ENCODE assay signal across 18 cellular contexts in genomic region chr3:61594978-61595687, GRCh38. TPM values are rescaled to one million over a fixed set of nuclear protein-coding genes. Genes with fewer than 3 reads are reported as not detected.
DNase-seq lines count a peak whose midpoint lies in the region; ATAC-seq and TF ChIP-seq lines count a peak whose summit lies in the region.
"Had no signal": no experiment of that assay in that cellular context is flagged by ENCODE, and none has a peak within 500 bp of the region (broad histone marks: within the 10 kb centered on the region; RNA-seq: fewer than 3 reads in every experiment).

No MANE protein-coding gene starts in this region.

- no peaks in the 10 kb centered on the region for H3K36me3 ChIP-seq in GM23338 (ENCODE audit: insufficient read depth)
- no peaks in the 10 kb centered on the region for H3K36me3 ChIP-seq in right atrium auricular region
- no peaks in the 10 kb centered on the region for H3K36me3 ChIP-seq in skeletal muscle tissue (ENCODE audit: control insufficient read depth in 3 of 3, insufficient read depth in 3 of 3, low read length in 3 of 3)
- no peaks in the 10 kb centered on the region for H3K36me3 ChIP-seq in Peyer's patch
- H3K36me3 ChIP-seq: neural progenitor cell had no signal

- H2AFZ ChIP-seq in GM23338 = no peak overlapping the region
- H2AFZ ChIP-seq: neural progenitor cell had no signal

- H3K36me3 Mint-ChIP-seq in GM23338 (ENCODE audit: low read depth) = peaks cover 10% of the 10 kb centered on the region; the same call in 2 of the 3 replicates
- H3K36me3 Mint-ChIP-seq: activated naive CD8-positive, alpha-beta T cell treated with anti-CD3 and anti-CD28 coated beads, Interleukin-2, amount 10 ng/mL, durations not matched to agents 7 days and 5 days had no signal

- H3F3A ChIP-seq in GM23338 (replicated peaks; ENCODE audit: low read depth) = 0 out of 2 replicates have a peak, but pooled peaks cover 3% of the 10 kb centered on the region

- no peak overlapping the region for H3K4me3 Mint-ChIP-seq in GM23338
- H3K4me3 Mint-ChIP-seq: activated naive CD8-positive, alpha-beta T cell treated with anti-CD3 and anti-CD28 coated beads, Interleukin-2, amount 10 ng/mL, durations not matched to agents 7 days and 5 days; activated T-cell treated with anti-CD3 and anti-CD28 coated beads, Interleukin-2, amount 50 U/mL, for 24 hours; neural progenitor cell; T-helper 2 cell treated with Interferon-gamma antibody and Interleukin-4, amounts not matched to agents 5 μg/mL and 100 μg/mL, for 36 hours had no signal

- H3K4me2 ChIP-seq in GM23338 = 0 out of 2 replicates have a peak overlapping the region, but pooled peaks have one; percentile 28
- H3K4me2 ChIP-seq: BLaER1 treated with 17β-estradiol and CSF1 and Interleukin-3, amounts not matched to agents 10 nM and 100 nM had no signal

- H3K9me3 ChIP-seq in right atrium auricular region = no peaks in the 10 kb centered on the region
- H3K9me3 ChIP-seq in skeletal muscle tissue (ENCODE audit: control insufficient read depth in 3 of 3, low read length in 3 of 3) = no peaks in the 10 kb centered on the region
- no peaks in the 10 kb centered on the region for H3K9me3 ChIP-seq in Peyer's patch
- H3K9me3 ChIP-seq: BLaER1 treated with 17β-estradiol and CSF1 and Interleukin-3, amounts not matched to agents 10 nM and 100 nM had no signal

- H3K9me3 Mint-ChIP-seq in GM23338 = no peaks in the 10 kb centered on the region
- H3K9me3 Mint-ChIP-seq: activated naive CD8-positive, alpha-beta T cell treated with anti-CD3 and anti-CD28 coated beads, Interleukin-2, amount 10 ng/mL, durations not matched to agents 7 days and 5 days; activated T-cell treated with anti-CD3 and anti-CD28 coated beads, Interleukin-2, amount 50 U/mL, for 24 hours; T-helper 2 cell treated with Interferon-gamma antibody and Interleukin-4, amounts not matched to agents 5 μg/mL and 100 μg/mL, for 36 hours had no signal

- no peak overlapping the region for H3K9ac ChIP-seq in skeletal muscle tissue (ENCODE audit: low read depth in 1 of 3, low read length in 3 of 3)
- H3K9ac ChIP-seq: BLaER1 treated with 17β-estradiol and CSF1 and Interleukin-3, amounts not matched to agents 10 nM and 100 nM; neural progenitor cell had no signal

- H3K4me3 ChIP-seq in GM23338 (no peak overlapping the region), cardiac fibroblast (replicated peaks in 1 of 2; ENCODE audit: low read depth in 2 of 2, low read length in 2 of 2) (peak overlapping the region in 1 of 2 donors; percentile 8), right atrium auricular region (no peak overlapping the region), skeletal muscle tissue (ENCODE audit: low read length in 3 of 3) (peak overlapping the region in 2 of 3 donors; percentile 25 to 57), Peyer's patch (no peak overlapping the region)
- H3K4me3 ChIP-seq: BLaER1 treated with 17β-estradiol and CSF1 and Interleukin-3, amounts not matched to agents 10 nM and 100 nM; neural progenitor cell had no signal

- DNase-seq in GM23338 (ENCODE audit: low spot score) = no peak
- peak; percentile 47 to 55 for DNase-seq in cardiac fibroblast (ENCODE audit: low read depth in 2 of 2)
- no peak for DNase-seq in right atrium auricular region (ENCODE audit: low spot score)
- no peak for DNase-seq in Peyer's patch
- DNase-seq in OCI-M2 (lab: John Stamatoyannopoulos, UW; ENCODE audit: unreplicated experiment) = no peak
- DNase-seq: activated CD4-positive, alpha-beta T cell treated with anti-CD3 and anti-CD28 coated beads for 48 hours; activated naive CD8-positive, alpha-beta T cell treated with anti-CD3 and anti-CD28 coated beads, Interleukin-2, amount 10 ng/mL, durations not matched to agents 7 days and 5 days; activated T-cell treated with anti-CD3 and anti-CD28 coated beads, Interleukin-2, amount 50 U/mL, for 24 hours; DMS79; erythroblast; MM.1S; stimulated activated naive CD8-positive, alpha-beta T cell treated with anti-CD3 and anti-CD28 coated beads, Interleukin-15, Interleukin-2, amounts not matched to agents 100 U/mL and 50 U/mL, for 24 hours had no signal

- TF ChIP-seq POLR2A in Peyer's patch (IDR thresholded peaks at IDR 0.05) = no peak

- peaks cover 11% of the 10 kb centered on the region for H3K27me3 Mint-ChIP-seq in GM23338 (ENCODE audit: insufficient read depth, low read depth, poor library complexity)
- H3K27me3 Mint-ChIP-seq: activated T-cell treated with anti-CD3 and anti-CD28 coated beads, Interleukin-2, amount 50 U/mL, for 24 hours had no signal

- H3K79me2 ChIP-seq in GM23338 (replicated peaks; ENCODE audit: insufficient read depth) = peaks cover 100% of the 10 kb centered on the region

- H3K9me2 ChIP-seq in GM23338 (ENCODE audit: insufficient read depth) = no peaks in the 10 kb centered on the region

- ATAC-seq in GM23338 = no peak
- ATAC-seq in HG03280 (IDR thresholded peaks at IDR 0.05; ENCODE audit: unreplicated experiment) = no peak
- ATAC-seq in HG03520 (IDR thresholded peaks at IDR 0.05; ENCODE audit: unreplicated experiment) = no peak
- ATAC-seq: stimulated activated naive CD8-positive, alpha-beta T cell treated with anti-CD3 and anti-CD28 coated beads, Interleukin-15, Interleukin-2, amounts not matched to agents 100 U/mL and 50 U/mL, for 24 hours had no signal

- 0 out of 2 replicates have a peak overlapping the region, but pooled peaks have one; percentile 19 for H3K27ac Mint-ChIP-seq in GM23338
- H3K27ac Mint-ChIP-seq: activated naive CD8-positive, alpha-beta T cell treated with anti-CD3 and anti-CD28 coated beads, Interleukin-2, amount 10 ng/mL, durations not matched to agents 7 days and 5 days; activated T-cell treated with anti-CD3 and anti-CD28 coated beads, Interleukin-2, amount 50 U/mL, for 24 hours; neural progenitor cell; T-helper 2 cell treated with Interferon-gamma antibody and Interleukin-4, amounts not matched to agents 5 μg/mL and 100 μg/mL, for 36 hours had no signal

- no peaks in the 10 kb centered on the region for H3K27me3 ChIP-seq in GM23338 (ENCODE audit: insufficient read depth)
- no peaks in the 10 kb centered on the region for H3K27me3 ChIP-seq in right atrium auricular region
- H3K27me3 ChIP-seq in skeletal muscle tissue (ENCODE audit: control insufficient read depth in 3 of 3, insufficient read depth in 3 of 3, low read length in 3 of 3) = no peaks in the 10 kb centered on the region
- no peaks in the 10 kb centered on the region for H3K27me3 ChIP-seq in Peyer's patch
- H3K27me3 ChIP-seq: BLaER1 treated with 17β-estradiol and CSF1 and Interleukin-3, amounts not matched to agents 10 nM and 100 nM; neural progenitor cell had no signal

- H3K4me1 ChIP-seq in GM23338 (ENCODE audit: insufficient read depth) = peaks cover 63% of the 10 kb centered on the region
- peaks cover 0 to 46% of the 10 kb centered on the region in 2 donors for H3K4me1 ChIP-seq in right atrium auricular region
- H3K4me1 ChIP-seq in skeletal muscle tissue (ENCODE audit: control insufficient read depth in 3 of 3, insufficient read depth in 3 of 3, low read length in 3 of 3) = peaks cover 12 to 20% (median 14%) of the 10 kb centered on the region in 3 donors
- no peaks in the 10 kb centered on the region for H3K4me1 ChIP-seq in Peyer's patch
- H3K4me1 ChIP-seq: BLaER1 treated with 17β-estradiol and CSF1 and Interleukin-3, amounts not matched to agents 10 nM and 100 nM had no signal

- H3K4me1 Mint-ChIP-seq in GM23338 = peaks cover 69% of the 10 kb centered on the region
- H3K4me1 Mint-ChIP-seq: activated naive CD8-positive, alpha-beta T cell treated with anti-CD3 and anti-CD28 coated beads, Interleukin-2, amount 10 ng/mL, durations not matched to agents 7 days and 5 days had no signal

- TF ChIP-seq CTCF in GM23338 (conservative IDR thresholded peaks at IDR 0.05; ENCODE audit: low read depth in 2 of 2) (no peak), cardiac fibroblast (IDR thresholded peaks at IDR 0.05; ENCODE audit: low read depth, low read length) (no peak), right atrium auricular region (IDR thresholded peaks at IDR 0.05) (no peak), Peyer's patch (IDR thresholded peaks at IDR 0.05) (no peak)

- H3K27ac ChIP-seq in GM23338 (ENCODE audit: low read depth) (no peak overlapping the region), right atrium auricular region (peak overlapping the region; percentile 38 to 43), skeletal muscle tissue (ENCODE audit: low read depth, low read length) (peak overlapping the region; percentile 11), Peyer's patch (peak overlapping the region in 1 of 4 donors; percentile 20)
- H3K27ac ChIP-seq: BLaER1 treated with 17β-estradiol and CSF1 and Interleukin-3, amounts not matched to agents 10 nM and 100 nM; neural progenitor cell had no signal

- peaks cover 59% of the 10 kb centered on the region for H4K20me1 ChIP-seq in GM23338 (replicated peaks; ENCODE audit: insufficient read depth)

RNA-seq across cellular contexts. Expression of gene PTPRG, which starts 33.8 kb away (rescaled TPM):
- 117 and 131 TPM in 2 replicates for total RNA-seq in GM23338 (2014; rRNA removed; shearing (Covaris generic))
- 18.4 and 24.4 TPM in 2 replicates for polyA plus RNA-seq in GM23338 (2016; fragmentation: Nextera tagmentation; extraction: Ambion mirVana)
- 10 to 100 TPM; 33.9 to 39.2 TPM for total RNA-seq in right atrium auricular region
- total RNA-seq in skeletal muscle tissue = 48.5 TPM
- 10 to 100 TPM; 33.5 to 56.6 (median 46.9) TPM for total RNA-seq in Peyer's patch
- total RNA-seq: activated naive CD8-positive, alpha-beta T cell treated with anti-CD3 and anti-CD28 coated beads, Interleukin-2, amount 10 ng/mL, durations not matched to agents 7 days and 5 days had no signal

Comparison
In these comparisons a context has a peak if more than half of its experiments do, and no peak if none do; other contexts are left out.
1. DNase-seq: peak in cardiac fibroblast (2 of 2); none in GM23338 (single experiment), right atrium auricular region (single experiment), Peyer's patch (0 of 3) and OCI-M2 (single experiment).
2. H3K4me3 ChIP-seq: peak in skeletal muscle tissue (2 of 3); none in GM23338 (single experiment), right atrium auricular region (0 of 2) and Peyer's patch (0 of 4).